In genomic region chr2:86274265-86274917, GRCh38 we compare ENCODE assay signal across 11 cellular contexts.
DNase-seq lines count a peak whose midpoint lies in the region; ATAC-seq, FAIRE-seq and TF ChIP-seq lines count a peak whose summit lies in the region.
"Had no signal": no experiment of that assay in that cellular context is flagged by ENCODE, and none has a peak within 500 bp of the region (broad histone marks: within the 10 kb centered on the region; RNA-seq: fewer than 3 reads in every experiment).

No MANE protein-coding gene starts in this region.

- dilution Hi-C loops in endothelial cell of umbilical vein (cut with MboI; ENCODE audit: extremely low pct_ligation_motif_present, low sequenced_read_pairs) = no loop called here

- H3K4me3 Mint-ChIP-seq in activated naive CD8-positive, alpha-beta T cell = no peak overlapping the region
- no peak overlapping the region for H3K4me3 Mint-ChIP-seq in activated naive CD8-positive, alpha-beta T cell treated with anti-CD3 and anti-CD28 coated beads for 36 hours
- no peak overlapping the region for H3K4me3 Mint-ChIP-seq in T-helper 17 cell

- peaks cover 14% of the 10 kb centered on the region for H3K36me3 Mint-ChIP-seq in activated naive CD8-positive, alpha-beta T cell
- peaks cover 13% of the 10 kb centered on the region for H3K36me3 Mint-ChIP-seq in activated naive CD8-positive, alpha-beta T cell treated with anti-CD3 and anti-CD28 coated beads for 36 hours
- peaks cover 6% of the 10 kb centered on the region for H3K36me3 Mint-ChIP-seq in T-helper 17 cell (ENCODE audit: low read depth)

- CTCF ChIA-PET in endothelial cell of umbilical vein (lab: Charles Lee) = interaction anchor here (0.8 kb wide), 1 partner anchor 8 kb away, joined by 3 read pairs; no protein-coding TSS in a partner anchor

- H3K27ac ChIP-seq in endothelial cell of umbilical vein (ENCODE audit: insufficient read depth, low read depth, low read length) = no peak overlapping the region
- H3K27ac ChIP-seq in osteoblast (ENCODE audit: low read depth, low read length) = no peak overlapping the region
- H3K27ac ChIP-seq: BLaER1, neutrophil, SK-N-MC had no signal

- H3K9me3 Mint-ChIP-seq in activated naive CD8-positive, alpha-beta T cell (ENCODE audit: low read depth) = peaks cover 7% of the 10 kb centered on the region
- H3K9me3 Mint-ChIP-seq in activated naive CD8-positive, alpha-beta T cell treated with anti-CD3 and anti-CD28 coated beads for 36 hours = peaks cover 24% of the 10 kb centered on the region

- no TSS peak for BruUV-seq in endothelial cell of umbilical vein (replicated peaks; lab: Mats Ljungman, UMichigan)

- intact Hi-C loops in endothelial cell of umbilical vein (cut with micrococcal nuclease) (no loop called here), Right ventricle myocardium superior (cut with DNase I) (no loop called here)

- H2AFZ ChIP-seq in endothelial cell of umbilical vein (ENCODE audit: low read depth, low read length) (no peak overlapping the region), osteoblast (ENCODE audit: low read length) (no peak overlapping the region)

- H3K4me3 ChIP-seq in endothelial cell of umbilical vein (replicated peaks in 1 of 3; ENCODE audit: insufficient read depth in 1 of 3, low read depth in 1 of 3, low read length in 3 of 3) = no peak overlapping the region
- no peak overlapping the region for H3K4me3 ChIP-seq in osteoblast (ENCODE audit: insufficient read depth, low read length)
- H3K4me3 ChIP-seq: BLaER1, SK-N-MC had no signal

- POLR2A ChIA-PET in endothelial cell of umbilical vein (lab: Charles Lee) = no interaction called here

- H3K36me3 ChIP-seq in endothelial cell of umbilical vein (ENCODE audit: control insufficient read depth in 2 of 2, extremely low read depth in 1 of 2, insufficient read depth in 2 of 2, low read length in 2 of 2) (no peaks in the 10 kb centered on the region), osteoblast (ENCODE audit: insufficient read depth, low read length) (no peaks in the 10 kb centered on the region)
- H3K36me3 ChIP-seq: BLaER1, neutrophil had no signal

- no peaks in the 10 kb centered on the region for H3K9me3 ChIP-seq in endothelial cell of umbilical vein (replicated peaks; ENCODE audit: control insufficient read depth, insufficient read depth, low read length)
- H3K9me3 ChIP-seq in T-helper 17 cell (ENCODE audit: control insufficient read depth, low read length, poor library complexity, severe bottlenecking) = peaks cover 5% of the 10 kb centered on the region
- peaks cover 3% of the 10 kb centered on the region for H3K9me3 ChIP-seq in osteoblast (ENCODE audit: low read depth, low read length)
- H3K9me3 ChIP-seq: neutrophil had no signal

- peaks cover 3 to 14% of the 10 kb centered on the region in 2 experiments for H3K27me3 ChIP-seq in endothelial cell of umbilical vein (ENCODE audit: control insufficient read depth in 2 of 2, insufficient read depth in 2 of 2, low read length in 2 of 2)
- H3K27me3 ChIP-seq in osteoblast (ENCODE audit: insufficient read depth, low read length) = peaks cover 16% of the 10 kb centered on the region
- H3K27me3 ChIP-seq: BLaER1 had no signal

- no peaks in the 10 kb centered on the region for H3K79me2 ChIP-seq in endothelial cell of umbilical vein (ENCODE audit: control insufficient read depth, insufficient read depth, low read length)
- no peaks in the 10 kb centered on the region for H3K79me2 ChIP-seq in osteoblast (ENCODE audit: insufficient read depth, low read length)

- no peaks in the 10 kb centered on the region for H3K9me1 ChIP-seq in endothelial cell of umbilical vein (replicated peaks; ENCODE audit: control insufficient read depth, extremely low read depth, insufficient read depth, low read length)

- TF ChIP-seq POLR2A in endothelial cell of umbilical vein (IDR thresholded peaks at IDR 0.05; ENCODE audit: low read depth, low read length) = no peak

- H3K4me1 ChIP-seq in endothelial cell of umbilical vein (ENCODE audit: control insufficient read depth, extremely low read depth, insufficient read depth, low read length) (peaks cover 7% of the 10 kb centered on the region), osteoblast (ENCODE audit: insufficient read depth, low read length) (peaks cover 3% of the 10 kb centered on the region)
- H3K4me1 ChIP-seq: BLaER1 had no signal

- H3K9ac ChIP-seq in endothelial cell of umbilical vein (replicated peaks; ENCODE audit: extremely low read depth, insufficient read depth, low read length) = no peak overlapping the region
- H3K9ac ChIP-seq: BLaER1 had no signal

- ATAC-seq in T-helper 17 cell = no peak
- no peak for ATAC-seq in Right ventricle myocardium superior (ENCODE audit: poor library complexity)

- H3K4me2 ChIP-seq in endothelial cell of umbilical vein (ENCODE audit: insufficient read depth, low read length) (peak overlapping the region; percentile 32), osteoblast (ENCODE audit: insufficient read depth, low read length) (no peak overlapping the region)
- H3K4me2 ChIP-seq: BLaER1 had no signal

- peak; percentile 8 for FAIRE-seq in endothelial cell of umbilical vein (lab: Jason Lieb, UNC)

- no peak for TF ChIP-seq CTCF in endothelial cell of umbilical vein (IDR thresholded peaks at IDR 0.05; ENCODE audit: extremely low read depth in 1 of 2, insufficient read depth in 1 of 2, low read depth in 1 of 2, low read length in 2 of 2)
- no peak for TF ChIP-seq CTCF in osteoblast (IDR thresholded peaks at IDR 0.05; ENCODE audit: extremely low read depth, low read depth, low read length)

- H3K4me1 Mint-ChIP-seq in activated naive CD8-positive, alpha-beta T cell (ENCODE audit: low read depth) = peaks cover 8% of the 10 kb centered on the region
- peaks cover 16% of the 10 kb centered on the region for H3K4me1 Mint-ChIP-seq in activated naive CD8-positive, alpha-beta T cell treated with anti-CD3 and anti-CD28 coated beads for 36 hours
- no peaks in the 10 kb centered on the region for H3K4me1 Mint-ChIP-seq in T-helper 17 cell

- H4K20me1 ChIP-seq in endothelial cell of umbilical vein (replicated peaks; ENCODE audit: control insufficient read depth, extremely low read depth, insufficient read depth, low read length) (no peaks in the 10 kb centered on the region), osteoblast (ENCODE audit: insufficient read depth, low read length) (no peaks in the 10 kb centered on the region)
- H4K20me1 ChIP-seq: BLaER1 had no signal

- peak overlapping the region; percentile 6 for H3K27ac Mint-ChIP-seq in activated naive CD8-positive, alpha-beta T cell
- no peak overlapping the region for H3K27ac Mint-ChIP-seq in activated naive CD8-positive, alpha-beta T cell treated with anti-CD3 and anti-CD28 coated beads for 36 hours
- no peak overlapping the region for H3K27ac Mint-ChIP-seq in T-helper 17 cell

- H3K27me3 Mint-ChIP-seq in activated naive CD8-positive, alpha-beta T cell = peaks cover 7% of the 10 kb centered on the region
- H3K27me3 Mint-ChIP-seq in activated naive CD8-positive, alpha-beta T cell treated with anti-CD3 and anti-CD28 coated beads for 36 hours = no peaks in the 10 kb centered on the region
- peaks cover 8% of the 10 kb centered on the region for H3K27me3 Mint-ChIP-seq in T-helper 17 cell

- DNase-seq in activated naive CD8-positive, alpha-beta T cell treated with anti-CD3 and anti-CD28 coated beads for 36 hours = no peak
- DNase-seq in LoVo (ENCODE audit: low spot score) (peak; percentile 16), endothelial cell of umbilical vein (ENCODE audit: low read depth, low spot score) (peak; percentile 44), stromal cell of bone marrow (ENCODE audit: low read depth) (peak; percentile 73), T-helper 17 cell (no peak), osteoblast (ENCODE audit: insufficient read length, low spot score, missing footprints) (no peak), Right ventricle myocardium superior (no peak)

TF ChIP-seq in endothelial cell of umbilical vein, 7 proteins besides CTCF, POLR2A, EP300 and RAD21:
- TF ChIP-seq JUN (IDR thresholded peaks at IDR 0.05; ENCODE audit: borderline replicate concordance, insufficient read depth, insufficient read length, low read depth) = peak; percentile 87
- TF ChIP-seq GATA2 (IDR thresholded peaks at IDR 0.05; ENCODE audit: insufficient read depth, insufficient read length, low read depth, low read length) = no peak
- no peak for TF ChIP-seq EZH2 (IDR thresholded peaks at IDR 0.05; ENCODE audit: borderline replicate concordance, low read depth, low read length, severe bottlenecking)
- TF ChIP-seq POLR2AphosphoS5 (IDR thresholded peaks at IDR 0.05; ENCODE audit: insufficient read depth, low read depth, low read length) = peak; percentile 16
- no peak for TF ChIP-seq MAX (IDR thresholded peaks at IDR 0.05; ENCODE audit: insufficient read depth, insufficient read length)
- TF ChIP-seq FOS (IDR thresholded peaks at IDR 0.05; ENCODE audit: borderline replicate concordance, insufficient read depth, low read length) = peak; percentile 87
- no peak for TF ChIP-seq MYC (IDR thresholded peaks at IDR 0.05; ENCODE audit: low read depth, low read length)

Comparison
In these comparisons a context has a peak if more than half of its experiments do, and no peak if none do; other contexts are left out.
1. DNase-seq: peak in LoVo (single experiment), endothelial cell of umbilical vein (single experiment) and stromal cell of bone marrow (single experiment); none in activated naive CD8-positive, alpha-beta T cell treated with anti-CD3 and anti-CD28 coated beads for 36 hours (single experiment), T-helper 17 cell (0 of 3), osteoblast (single experiment) and Right ventricle myocardium superior (single experiment).